Comparison of ENCODE assay signal across 8 cellular contexts in the genomic region with DNA sequence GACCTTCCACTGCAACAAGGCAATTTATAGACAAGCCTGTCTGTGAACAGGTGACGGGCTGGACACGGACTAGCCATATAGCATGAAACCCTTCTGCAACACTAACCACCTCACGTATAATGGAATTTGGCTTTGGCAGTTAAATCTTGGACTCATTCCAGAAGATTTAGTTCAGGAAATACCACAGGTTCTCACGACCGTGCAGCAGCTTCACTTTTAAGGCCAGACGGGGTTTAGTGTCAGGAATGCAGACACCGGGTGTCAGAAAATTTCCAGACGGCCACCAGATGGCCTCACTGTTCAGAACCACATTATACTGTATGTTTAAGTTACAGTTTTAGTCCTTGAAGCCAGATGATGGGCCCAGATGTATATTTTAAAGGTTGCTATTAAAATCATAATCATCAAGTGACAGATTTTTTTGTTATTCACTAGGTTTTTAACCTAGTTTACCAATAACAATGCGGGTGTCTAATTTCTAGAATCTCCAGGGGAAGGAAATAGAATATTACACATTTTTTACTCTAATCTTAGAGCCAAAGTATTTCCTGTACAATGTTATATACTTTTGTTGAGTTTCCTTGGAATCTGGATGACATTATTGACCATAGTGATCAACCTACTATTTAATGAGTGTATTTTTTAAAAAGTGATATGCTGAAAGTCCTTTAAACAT.
A peak's percentile ranks its signal among the peaks of the same experiment; 100 is the strongest.
DNase-seq lines count a peak whose midpoint lies in the region; ATAC-seq and TF ChIP-seq lines count a peak whose summit lies in the region.

No MANE protein-coding gene starts in this region.

- H3K9me3 ChIP-seq in CD4-positive, alpha-beta T cell (ENCODE audit: control insufficient read depth, low read length): no peaks in the 10 kb centered on the region
- no peaks in the 10 kb centered on the region for H3K9me3 ChIP-seq in mucosa of descending colon

- peak; percentile 65 for ATAC-seq in CD4-positive, alpha-beta T cell (ENCODE audit: poor library complexity)
- ATAC-seq in GM19372 (IDR thresholded peaks at IDR 0.05; ENCODE audit: low read depth, unreplicated experiment): peak; percentile 87
- peak; percentile 78 for ATAC-seq in HG03469 (IDR thresholded peaks at IDR 0.05; ENCODE audit: unreplicated experiment)
- peak; percentile 79 for ATAC-seq in mucosa of descending colon
- peak; percentile 77 for ATAC-seq in stimulated activated naive CD8-positive, alpha-beta T cell treated with anti-CD3 and anti-CD28 coated beads, Interleukin-15, Interleukin-2, amounts not matched to agents 100 U/mL and 50 U/mL, for 24 hours

- no peaks in the 10 kb centered on the region for H3K36me3 ChIP-seq in mucosa of descending colon (ENCODE audit: low read depth)

- no peaks in the 10 kb centered on the region for H3K4me1 Mint-ChIP-seq in CD4-positive, alpha-beta T cell (ENCODE audit: low read depth)
- H3K4me1 Mint-ChIP-seq in activated CD4-positive, alpha-beta memory T cell treated with anti-CD3 and anti-CD28 coated beads, Interleukin-2, amount 10 ng/mL, durations not matched to agents 7 days and 5 days: peaks cover 3% of the 10 kb centered on the region
- H3K4me1 Mint-ChIP-seq in endothelial cell (ENCODE audit: unreplicated experiment): peaks cover 10% of the 10 kb centered on the region

- H3K4me3 ChIP-seq in mucosa of descending colon: no peak overlapping the region

- no peaks in the 10 kb centered on the region for H3K9me3 Mint-ChIP-seq in CD4-positive, alpha-beta T cell
- no peaks in the 10 kb centered on the region for H3K9me3 Mint-ChIP-seq in activated CD4-positive, alpha-beta memory T cell treated with anti-CD3 and anti-CD28 coated beads, Interleukin-2, amount 10 ng/mL, durations not matched to agents 7 days and 5 days
- H3K9me3 Mint-ChIP-seq in endothelial cell (ENCODE audit: unreplicated experiment): no peaks in the 10 kb centered on the region

- DNase-seq in CD4-positive, alpha-beta T cell: peak; percentile 19 to 53 (median 38)
- DNase-seq in NCI-H69 (lab: John Stamatoyannopoulos, UW): peak; percentile 71
- DNase-seq in activated CD4-positive, alpha-beta memory T cell treated with anti-CD3 and anti-CD28 coated beads, Interleukin-2, amount 10 ng/mL, durations not matched to agents 7 days and 5 days: peak; percentile 60
- peak; percentile 69 for DNase-seq in endothelial cell (ENCODE audit: low spot score)
- DNase-seq in mucosa of descending colon: peak in 2 of 3 donors; percentile 67 to 83
- DNase-seq in stimulated activated naive CD8-positive, alpha-beta T cell treated with anti-CD3 and anti-CD28 coated beads, Interleukin-15, Interleukin-2, amounts not matched to agents 100 U/mL and 50 U/mL, for 24 hours: peak; percentile 53

- no peaks in the 10 kb centered on the region for H3K4me1 ChIP-seq in mucosa of descending colon (ENCODE audit: low read depth)

- CTCF ChIA-PET in CD4-positive, alpha-beta T cell (lab: Charles Lee): interaction anchor here (0.8 kb wide), 2 partner anchors 21 to 24 kb away, joined by 3 to 4 read pairs; no protein-coding TSS in a partner anchor
- CTCF ChIA-PET in activated CD4-positive, alpha-beta memory T cell treated with anti-CD3 and anti-CD28 coated beads, Interleukin-2, amount 10 ng/mL, durations not matched to agents 7 days and 5 days (lab: Charles Lee): interaction anchor here (0.5 to 1.2 kb wide), 5 partner anchors 28 to 1386 kb away, joined by 3 to 5 read pairs (median 4); no protein-coding TSS in a partner anchor

- H3K27ac Mint-ChIP-seq in CD4-positive, alpha-beta T cell: no peak overlapping the region
- H3K27ac Mint-ChIP-seq in activated CD4-positive, alpha-beta memory T cell treated with anti-CD3 and anti-CD28 coated beads, Interleukin-2, amount 10 ng/mL, durations not matched to agents 7 days and 5 days: no peak overlapping the region
- H3K27ac Mint-ChIP-seq in endothelial cell (ENCODE audit: unreplicated experiment): no peak overlapping the region

- no peak overlapping the region for H3K4me3 Mint-ChIP-seq in CD4-positive, alpha-beta T cell
- H3K4me3 Mint-ChIP-seq in activated CD4-positive, alpha-beta memory T cell treated with anti-CD3 and anti-CD28 coated beads, Interleukin-2, amount 10 ng/mL, durations not matched to agents 7 days and 5 days: no peak overlapping the region
- H3K4me3 Mint-ChIP-seq in endothelial cell (ENCODE audit: unreplicated experiment): no peak overlapping the region

- intact Hi-C loops in CD4-positive, alpha-beta T cell (cut with DNase I, micrococcal nuclease): loop anchor here (1.0 to 5.0 kb wide), 6 partner anchors 62 to 230 kb away; no protein-coding TSS in a partner anchor
- intact Hi-C loops in mucosa of descending colon (cut with DNase I, micrococcal nuclease): loop anchor here in 1 of 2 donors (10.0 kb wide), 1 partner anchor 90 kb away; a partner anchor contains a TSS

- no peaks in the 10 kb centered on the region for H3K27me3 ChIP-seq in CD4-positive, alpha-beta T cell (ENCODE audit: control insufficient read depth, insufficient read depth, low read length)

- H3K27me3 Mint-ChIP-seq in CD4-positive, alpha-beta T cell: no peaks in the 10 kb centered on the region
- no peaks in the 10 kb centered on the region for H3K27me3 Mint-ChIP-seq in activated CD4-positive, alpha-beta memory T cell treated with anti-CD3 and anti-CD28 coated beads, Interleukin-2, amount 10 ng/mL, durations not matched to agents 7 days and 5 days
- H3K27me3 Mint-ChIP-seq in endothelial cell (ENCODE audit: unreplicated experiment): peaks cover 1% of the 10 kb centered on the region

- H3K36me3 Mint-ChIP-seq in CD4-positive, alpha-beta T cell (ENCODE audit: low read depth): no peaks in the 10 kb centered on the region
- no peaks in the 10 kb centered on the region for H3K36me3 Mint-ChIP-seq in activated CD4-positive, alpha-beta memory T cell treated with anti-CD3 and anti-CD28 coated beads, Interleukin-2, amount 10 ng/mL, durations not matched to agents 7 days and 5 days (ENCODE audit: low read depth)
- no peaks in the 10 kb centered on the region for H3K36me3 Mint-ChIP-seq in endothelial cell (ENCODE audit: low read depth, unreplicated experiment)

- peak; percentile 64 for TF ChIP-seq CTCF in CD4-positive, alpha-beta T cell (IDR thresholded peaks at IDR 0.05)
- TF ChIP-seq CTCF in endothelial cell (IDR thresholded peaks at IDR 0.05; ENCODE audit: unreplicated experiment): peak; percentile 78
- TF ChIP-seq CTCF in mucosa of descending colon (IDR thresholded peaks at IDR 0.05): peak; percentile 24

- POLR2A ChIA-PET in CD4-positive, alpha-beta T cell (lab: Charles Lee): interaction anchor here (1.5 kb wide), 1 partner anchor 92 kb away, joined by 4 read pairs; no protein-coding TSS in a partner anchor
- POLR2A ChIA-PET in activated CD4-positive, alpha-beta memory T cell treated with anti-CD3 and anti-CD28 coated beads, Interleukin-2, amount 10 ng/mL, durations not matched to agents 7 days and 5 days (lab: Charles Lee): interaction anchor here (1.5 kb wide), 1 partner anchor 11 kb away, joined by 3 read pairs; no protein-coding TSS in a partner anchor

- H3K27ac ChIP-seq in CD4-positive, alpha-beta T cell (ENCODE audit: low read depth, low read length): no peak overlapping the region

Comparison
In these comparisons a context has a peak if more than half of its experiments do, and no peak if none do; other contexts are left out.
1. CTCF ChIP-seq: peak in every context shown above with its lines; median percentile 78 in endothelial cell; 64 in CD4-positive, alpha-beta T cell; 24 in mucosa of descending colon.